In genomic region chr12:121453022-121453360, GRCh38 we compare ENCODE assay signal across 24 cellular contexts. TPM values are rescaled to one million over a fixed set of nuclear protein-coding genes. Genes with fewer than 3 reads are reported as not detected.
DNase-seq lines count a peak whose midpoint lies in the region; ATAC-seq and TF ChIP-seq lines count a peak whose summit lies in the region.
"Had no signal": no experiment of that assay in that cellular context is flagged by ENCODE, and none has a peak within 500 bp of the region (broad histone marks: within the 10 kb centered on the region; RNA-seq: fewer than 3 reads in every experiment).

No MANE protein-coding gene starts in this region.

- ATAC-seq in HG03439 (IDR thresholded peaks at IDR 0.05; ENCODE audit: unreplicated experiment) (no peak), HG02588 (IDR thresholded peaks at IDR 0.05; ENCODE audit: unreplicated experiment) (no peak), HG02970 (IDR thresholded peaks at IDR 0.05; ENCODE audit: low FRiP score, unreplicated experiment) (no peak)
- ATAC-seq: activated T-helper 17 cell treated with anti-CD3 and anti-CD28 coated beads, Interleukin-2, amount 50 U/mL, for 72 hours; naive thymus-derived CD8-positive, alpha-beta T cell had no signal

- H3K27ac ChIP-seq in Peyer's patch (peak overlapping the region in 3 of 4 donors; percentile 74 to 89 (median 87)), epithelial cell of prostate (peak overlapping the region; percentile 60), osteoblast (ENCODE audit: low read depth, low read length) (no peak overlapping the region), transverse colon (peak overlapping the region; percentile 66 to 84 (median 80))
- H3K27ac ChIP-seq: WERI-Rb-1 had no signal

- TF ChIP-seq POLR2A in Peyer's patch (IDR thresholded peaks at IDR 0.05) (no peak), transverse colon (IDR thresholded peaks at IDR 0.05) (no peak)

- no peak for DNase-seq in Peyer's patch
- DNase-seq in epithelial cell of prostate (ENCODE audit: low read depth, low spot score) = no peak
- DNase-seq in osteoblast (ENCODE audit: insufficient read length, low spot score, missing footprints) = no peak
- no peak for DNase-seq in transverse colon
- DNase-seq: activated CD4-positive, alpha-beta T cell treated with anti-CD3 and anti-CD28 coated beads for 4 hours; activated naive CD4-positive, alpha-beta T cell treated with anti-CD3 and anti-CD28 coated beads, Interleukin-2, amount 10 ng/mL, durations not matched to agents 7 days and 5 days; DMS79; H7; IMR-90; midbrain; naive thymus-derived CD8-positive, alpha-beta T cell; NCI-H1048; NCI-H1694; NCI-H82; occipital lobe; stimulated activated naive CD4-positive, alpha-beta T cell treated with Interleukin-2 at 50 U/mL for 16 hours; T1000; WERI-Rb-1 had no signal

- H3K79me2 ChIP-seq in osteoblast (ENCODE audit: insufficient read depth, low read length) = peaks cover 68% of the 10 kb centered on the region

- in situ Hi-C loops in transverse colon (cut with MboI; ENCODE audit: low pct_ligation_motif_present in 1 of 4, low pct_unique_long_range_greater_than_20kb in 1 of 4, low sequenced_read_pairs in 3 of 4) = no loop called here

- H3K4me2 ChIP-seq in osteoblast (ENCODE audit: insufficient read depth, low read length) = peak overlapping the region; percentile 92

- H3K4me1 ChIP-seq in Peyer's patch = peaks cover 0 to 18% (median 5%) of the 10 kb centered on the region in 4 donors
- H3K4me1 ChIP-seq in osteoblast (ENCODE audit: insufficient read depth, low read length) = no peaks in the 10 kb centered on the region
- H3K4me1 ChIP-seq in transverse colon = peaks cover 3 to 23% (median 17%) of the 10 kb centered on the region in 4 donors

- H2AFZ ChIP-seq in osteoblast (ENCODE audit: low read length) = peak overlapping the region; percentile 80

- WGBS in transverse colon (ENCODE audit: low coverage in 1 of 2), 2 donors = 98% methylated on average over 23 of the region's 37 CpGs; no CpG with 5 or more reads in 1 of the 2 donors

- intact Hi-C loops in transverse colon (cut with DNase I; ENCODE audit: low total_unique reads) = no loop called here

- H3K4me3 ChIP-seq in Peyer's patch = peak overlapping the region in 2 of 4 donors; percentile 40
- no peak overlapping the region for H3K4me3 ChIP-seq in osteoblast (ENCODE audit: insufficient read depth, low read length)
- H3K4me3 ChIP-seq in transverse colon = peak overlapping the region in 1 of 4 donors; percentile 40
- H3K4me3 ChIP-seq: left lung had no signal

- H3K9me3 ChIP-seq in Peyer's patch = no peaks in the 10 kb centered on the region
- no peaks in the 10 kb centered on the region for H3K9me3 ChIP-seq in osteoblast (ENCODE audit: low read depth, low read length)
- H3K9me3 ChIP-seq in transverse colon = no peaks in the 10 kb centered on the region
- H3K9me3 ChIP-seq: Caco-2, left lung had no signal

- TF ChIP-seq CTCF in Peyer's patch (IDR thresholded peaks at IDR 0.05) (no peak), osteoblast (IDR thresholded peaks at IDR 0.05; ENCODE audit: extremely low read depth, low read depth, low read length) (no peak), transverse colon (IDR thresholded peaks at IDR 0.05) (no peak)

- no peaks in the 10 kb centered on the region for H3K36me3 ChIP-seq in Peyer's patch
- no peaks in the 10 kb centered on the region for H3K36me3 ChIP-seq in osteoblast (ENCODE audit: insufficient read depth, low read length)
- H3K36me3 ChIP-seq in transverse colon = no peaks in the 10 kb centered on the region

- H3K27me3 ChIP-seq in Peyer's patch (no peaks in the 10 kb centered on the region), osteoblast (ENCODE audit: insufficient read depth, low read length) (no peaks in the 10 kb centered on the region), transverse colon (no peaks in the 10 kb centered on the region)
- H3K27me3 ChIP-seq: left lung had no signal

- no peak for TF ChIP-seq EP300 in transverse colon (IDR thresholded peaks at IDR 0.05; ENCODE audit: low read depth)

- H4K20me1 ChIP-seq in osteoblast (ENCODE audit: insufficient read depth, low read length) = peaks cover 9% of the 10 kb centered on the region

RNA-seq across cellular contexts. Expression of gene RNF34, which starts 53.1 kb away (rescaled TPM):
- total RNA-seq in Peyer's patch (10 to 100 TPM; 50.4 to 83.4 (median 72.9) TPM), osteoblast (41.6 and 46.6 TPM in 2 replicates), transverse colon (10 to 100 TPM; 46.8 to 63.2 (median 49.8) TPM)
